In genomic region chr1:222465211-222466041, GRCh38 we compare ENCODE assay signal across 8 cellular contexts.
DNase-seq lines count a peak whose midpoint lies in the region; ATAC-seq lines count a peak whose summit lies in the region.

No MANE protein-coding gene starts in this region.

- DNase-seq in AG08396 (ENCODE audit: low spot score) (peak; percentile 96), NCI-H226 (peak; percentile 83), cerebellum (ENCODE audit: low spot score) (peak; percentile 83), kidney tubule cell (ENCODE audit: low spot score) (peak; percentile 95)
- DNase-seq in stimulated activated CD4-positive, alpha-beta T cell treated with anti-CD3 and anti-CD28 coated beads, Interleukin-1b, Interleukin-23, amount 100 ng/mL, for 1 hour (ENCODE audit: low read depth in 2 of 2) = peak; percentile 39 to 61

- peak; percentile 65 for ATAC-seq in GM18870 (IDR thresholded peaks at IDR 0.05; ENCODE audit: unreplicated experiment)
- peak; percentile 87 for ATAC-seq in HG03108 (IDR thresholded peaks at IDR 0.05; ENCODE audit: unreplicated experiment)
- peak; percentile 90 to 91 for ATAC-seq in activated CD4-positive, CD25-positive, alpha-beta regulatory T cell treated with anti-CD3 and anti-CD28 coated beads, Interleukin-2, amount 50 U/mL, for 24 hours

Comparison
In these comparisons a context has a peak if more than half of its experiments do, and no peak if none do; other contexts are left out.
1. Peak in every context shown above with its lines: DNase-seq and ATAC-seq.